In genomic region chr2:152335016-152335850, GRCh38 we compare ENCODE assay signal across 1 cellular context.
TF ChIP-seq lines count a peak whose summit lies in the region.

Gene FMNL2, plus strand, starts transcription at chr2:152335174.

TF ChIP-seq in HepG2, 621 proteins besides CTCF, POLR2A, EP300 and RAD21 (continued from another document and continues in another):
- no peak for TF ChIP-seq ZBTB4 (CRISPR knock-in tag; IDR thresholded peaks at IDR 0.05; ENCODE audit: borderline replicate concordance)
- no peak for TF ChIP-seq ZIK1 (CRISPR knock-in tag; IDR thresholded peaks at IDR 0.05; ENCODE audit: borderline replicate concordance, low read depth)
- no peak for TF ChIP-seq NR2F6 (IDR thresholded peaks at IDR 0.05)
- no peak for TF ChIP-seq NR2F6 (CRISPR knock-in tag; IDR thresholded peaks at IDR 0.05)
- peak; percentile 54; the same call in 1 of the 2 replicates for TF ChIP-seq ZBTB43 (CRISPR knock-in tag; conservative IDR thresholded peaks at IDR 0.05)
- TF ChIP-seq ZNF629 (CRISPR knock-in tag; conservative IDR thresholded peaks at IDR 0.05) = no peak
- no peak for TF ChIP-seq SSRP1 (CRISPR knock-in tag; IDR thresholded peaks at IDR 0.05)
- TF ChIP-seq ETS1 (CRISPR knock-in tag; IDR thresholded peaks at IDR 0.05) = peak; percentile 78; the same call in 1 of the 2 replicates
- TF ChIP-seq ZNF44 (CRISPR knock-in tag; IDR thresholded peaks at IDR 0.05) = peak; percentile 64; the same call in 1 of the 2 replicates
- TF ChIP-seq ZNF572 (CRISPR knock-in tag; IDR thresholded peaks at IDR 0.05) = no peak
- TF ChIP-seq PHF20 (CRISPR knock-in tag; IDR thresholded peaks at IDR 0.05) = no peak; the same call in 1 of the 2 replicates
- TF ChIP-seq POLR2AphosphoS5 (IDR thresholded peaks at IDR 0.05; ENCODE audit: low read depth, low read length) = peak; percentile 95
- TF ChIP-seq ZC3H13 (CRISPR knock-in tag; IDR thresholded peaks at IDR 0.05) = no peak
- TF ChIP-seq MTF1 (CRISPR knock-in tag; IDR thresholded peaks at IDR 0.05) = peak; percentile 70; the same call in 1 of the 2 replicates
- TF ChIP-seq ZNF18 (CRISPR knock-in tag; IDR thresholded peaks at IDR 0.05; ENCODE audit: insufficient replicate concordance) = peak; percentile 47
- peak; percentile 62 for TF ChIP-seq FOXP4 (CRISPR knock-in tag; IDR thresholded peaks at IDR 0.05)
- TF ChIP-seq ZFP62 (CRISPR knock-in tag; IDR thresholded peaks at IDR 0.05) = no peak
- peak; percentile 80 for TF ChIP-seq SRSF1 (optimal IDR thresholded peaks at IDR 0.05; ENCODE audit: low read depth, low read length)
- TF ChIP-seq ELF4 (CRISPR knock-in tag; IDR thresholded peaks at IDR 0.05; ENCODE audit: borderline replicate concordance) = no peak
- peak; percentile 97 for TF ChIP-seq NCOA1 (CRISPR knock-in tag; IDR thresholded peaks at IDR 0.05)
- TF ChIP-seq ARNT2 (CRISPR knock-in tag; IDR thresholded peaks at IDR 0.05; ENCODE audit: low read depth) = peak; percentile 89
- peak; percentile 82 for TF ChIP-seq CREB1 (IDR thresholded peaks at IDR 0.05)
- no peak for TF ChIP-seq CREB1 (CRISPR knock-in tag; IDR thresholded peaks at IDR 0.05)
- peak; percentile 45; the same call in 1 of the 2 replicates for TF ChIP-seq ZNF7 (CRISPR knock-in tag; IDR thresholded peaks at IDR 0.05)
- peak; percentile 29; the same call in 1 of the 2 replicates for TF ChIP-seq FUBP1 (CRISPR knock-in tag; IDR thresholded peaks at IDR 0.05; ENCODE audit: borderline replicate concordance)
- peak; percentile 94 for TF ChIP-seq ZNF883 (CRISPR knock-in tag; IDR thresholded peaks at IDR 0.05; ENCODE audit: not compliant biosample characterization)
- TF ChIP-seq MAZ (IDR thresholded peaks at IDR 0.05; ENCODE audit: borderline replicate concordance, low read depth, low read length) = peak; percentile 98
- TF ChIP-seq MAZ (CRISPR knock-in tag; IDR thresholded peaks at IDR 0.05; ENCODE audit: low read depth) = peak; percentile 97
- no peak for TF ChIP-seq HINFP (CRISPR knock-in tag; IDR thresholded peaks at IDR 0.05; ENCODE audit: low read depth)
- no peak for TF ChIP-seq GATAD2A (CRISPR knock-in tag; IDR thresholded peaks at IDR 0.05)
- TF ChIP-seq ISL2 (CRISPR knock-in tag; IDR thresholded peaks at IDR 0.05) = peak; percentile 84
- TF ChIP-seq SOX13 (IDR thresholded peaks at IDR 0.05) = peak; percentile 57; the same call in 1 of the 2 replicates
- TF ChIP-seq SOX13 (CRISPR knock-in tag; conservative IDR thresholded peaks at IDR 0.05 in 1 of 2, IDR thresholded peaks at IDR 0.05 in 1 of 2) = peak in 1 of 2 experiments; percentile 67; a peak in 1 of 4 replicates
- TF ChIP-seq ZNF564 (CRISPR knock-in tag; IDR thresholded peaks at IDR 0.05) = peak; percentile 93; the same call in 1 of the 2 replicates
- TF ChIP-seq AHDC1 (CRISPR knock-in tag; IDR thresholded peaks at IDR 0.05; ENCODE audit: borderline replicate concordance) = no peak
- TF ChIP-seq RBM22 (optimal IDR thresholded peaks at IDR 0.05; ENCODE audit: low read length) = no peak
- no peak for TF ChIP-seq PRDM10 (CRISPR knock-in tag; IDR thresholded peaks at IDR 0.05; ENCODE audit: low read depth)
